In the genomic region with DNA sequence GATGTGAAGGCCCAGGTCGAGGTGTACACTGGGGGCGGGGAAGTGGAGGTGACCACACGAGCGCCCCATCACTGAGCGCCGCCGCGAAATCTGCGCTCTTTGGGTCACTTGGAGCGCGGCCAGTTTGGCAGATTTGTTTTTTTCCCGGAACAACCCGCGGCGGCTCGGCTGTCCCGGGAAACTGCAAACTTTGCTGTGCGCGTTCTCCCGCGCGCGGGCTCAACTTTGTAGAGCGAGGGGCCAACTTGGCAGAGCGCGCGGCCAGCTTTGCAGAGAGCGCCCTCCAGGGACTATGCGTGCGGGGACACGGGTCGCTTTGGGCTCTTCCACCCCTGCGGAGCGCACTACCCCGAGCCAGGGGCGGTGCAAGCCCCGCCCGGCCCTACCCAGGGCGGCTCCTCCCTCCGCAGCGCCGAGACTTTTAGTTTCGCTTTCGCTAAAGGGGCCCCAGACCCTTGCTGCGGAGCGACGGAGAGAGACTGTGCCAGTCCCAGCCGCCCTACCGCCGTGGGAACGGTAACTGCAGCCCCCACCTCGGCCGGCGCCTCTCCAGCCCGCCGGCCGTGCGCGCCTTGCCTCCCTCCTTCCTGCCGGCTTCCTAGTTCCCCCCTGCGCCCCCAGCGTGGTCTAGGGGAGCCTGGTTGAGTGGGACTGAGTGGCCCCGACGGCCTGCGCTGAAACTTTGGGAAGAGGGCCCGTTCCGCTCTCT, we compare ENCODE assay signal across 8 cellular contexts. TPM values are rescaled to one million over a fixed set of nuclear protein-coding genes. Genes with fewer than 3 reads are reported as not detected.
DNase-seq lines count a peak whose midpoint lies in the region; ATAC-seq and TF ChIP-seq lines count a peak whose summit lies in the region.

Gene CASP7 (plus strand): TSS at position 450 of the 709 bp plus-strand sequence. CDS start 17,582 bp downstream, outside the sequence.

- H3K4me3 Mint-ChIP-seq in activated B cell treated with CpG ODN at 0.5 μM for 24 hours: peak within 1 kb of the TSS; percentile 92

- ATAC-seq in HG02885 (IDR thresholded peaks at IDR 0.05; ENCODE audit: poor library complexity, unreplicated experiment): peak; percentile 71
- peak; percentile 77 for ATAC-seq in activated B cell treated with CpG ODN at 0.5 μM for 24 hours (ENCODE audit: low read depth)

- peak within 1 kb of the TSS; percentile 97 for H3K4me3 ChIP-seq in cardiac fibroblast (replicated peaks in 1 of 2; ENCODE audit: low read depth in 2 of 2, low read length in 2 of 2)

- H3K27ac Mint-ChIP-seq in activated B cell treated with CpG ODN at 0.5 μM for 24 hours: peak within 1 kb of the TSS; percentile 94

- peaks cover 4% of the 10 kb centered on the region for H3K9me3 Mint-ChIP-seq in activated B cell treated with CpG ODN at 0.5 μM for 24 hours

- peaks cover 52% of the 10 kb centered on the region for H3K4me1 Mint-ChIP-seq in activated B cell treated with CpG ODN at 0.5 μM for 24 hours

- no peaks in the 10 kb centered on the region for H3K27me3 Mint-ChIP-seq in activated B cell treated with CpG ODN at 0.5 μM for 24 hours

- POLR2A ChIA-PET in activated B cell treated with CpG ODN at 0.5 μM for 24 hours (lab: Charles Lee): interaction anchor here (0.6 to 2.3 kb wide), 5 partner anchors 174 to 1143 kb away, joined by 4 to 12 read pairs (median 5); partner anchors contain the start of genes CCDC186 and DCLRE1A

- TF ChIP-seq CTCF in activated B cell treated with CpG ODN at 0.5 μM for 24 hours (IDR thresholded peaks at IDR 0.05): no peak
- TF ChIP-seq CTCF in cardiac fibroblast (IDR thresholded peaks at IDR 0.05; ENCODE audit: low read depth, low read length): no peak

- DNase-seq in NCI-H524 (lab: John Stamatoyannopoulos, UW) (peak; percentile 37 to 53), NCI-H524 treated with DMSO at 0.1 percent for 48 hours (lab: John Stamatoyannopoulos, UW) (no peak), NCI-H2107 treated with DMSO at 0.1 percent for 48 hours (lab: John Stamatoyannopoulos, UW; ENCODE audit: unreplicated experiment) (peak; percentile 17), activated B cell treated with CpG ODN at 0.5 μM for 24 hours (peak; percentile 70), cardiac fibroblast (ENCODE audit: low read depth in 2 of 2) (peak; percentile 73 to 80), inferior parietal cortex (ENCODE audit: extremely low spot score) (peak; percentile 44)
- DNase-seq in stimulated activated CD4-positive, alpha-beta T cell treated with anti-CD3 and anti-CD28 coated beads, Interleukin-12 subunit alpha, Interleukin-12 subunit beta, amount 100 ng/mL, for 24 hours (ENCODE audit: low read depth in 2 of 2): peak; percentile 63 to 67

- CTCF ChIA-PET in activated B cell treated with CpG ODN at 0.5 μM for 24 hours (lab: Charles Lee): interaction anchor here (0.5 to 1.3 kb wide), 9 partner anchors 15 to 495 kb away, joined by 3 to 6 read pairs (median 4); partner anchors contain the start of gene CCDC186

- H3K36me3 Mint-ChIP-seq in activated B cell treated with CpG ODN at 0.5 μM for 24 hours (ENCODE audit: low read depth): peaks cover 27% of the 10 kb centered on the region

- intact Hi-C loops in activated B cell treated with CpG ODN at 0.5 μM for 24 hours (cut with micrococcal nuclease): loop anchor here (1.0 to 10.0 kb wide), 17 partner anchors 26 to 1497 kb away; partner anchors contain the start of genes ATRNL1, CCDC186, DCLRE1A and FHIP2A

RNA-seq across cellular contexts. Expression of gene CASP7, which starts in this region (rescaled TPM):
- total RNA-seq in activated B cell treated with CpG ODN at 0.5 μM for 24 hours: 22.6 and 25.9 TPM in 2 replicates
